ENCODE assay signal across 1 cellular context in genomic region chr7:149238051-149238450, GRCh38.
TF ChIP-seq lines count a peak whose summit lies in the region.

No MANE protein-coding gene starts in this region.

TF ChIP-seq in K562, 482 proteins besides CTCF, POLR2A, EP300 and RAD21:
- TF ChIP-seq ZSCAN32 (CRISPR knock-in tag; IDR thresholded peaks at IDR 0.05) (no peak), KLF13 (tag; IDR thresholded peaks at IDR 0.05; ENCODE audit: borderline replicate concordance, low read depth) (no peak), NELFE (IDR thresholded peaks at IDR 0.05; ENCODE audit: insufficient read depth, insufficient read length) (no peak), SNRNP70 (optimal IDR thresholded peaks at IDR 0.05; ENCODE audit: low read depth, low read length) (no peak), PTTG1 (tag; IDR thresholded peaks at IDR 0.05; ENCODE audit: low read depth) (no peak), DDX20 (tag; IDR thresholded peaks at IDR 0.05; ENCODE audit: low read depth) (no peak)
- TF ChIP-seq, protein P1, sequence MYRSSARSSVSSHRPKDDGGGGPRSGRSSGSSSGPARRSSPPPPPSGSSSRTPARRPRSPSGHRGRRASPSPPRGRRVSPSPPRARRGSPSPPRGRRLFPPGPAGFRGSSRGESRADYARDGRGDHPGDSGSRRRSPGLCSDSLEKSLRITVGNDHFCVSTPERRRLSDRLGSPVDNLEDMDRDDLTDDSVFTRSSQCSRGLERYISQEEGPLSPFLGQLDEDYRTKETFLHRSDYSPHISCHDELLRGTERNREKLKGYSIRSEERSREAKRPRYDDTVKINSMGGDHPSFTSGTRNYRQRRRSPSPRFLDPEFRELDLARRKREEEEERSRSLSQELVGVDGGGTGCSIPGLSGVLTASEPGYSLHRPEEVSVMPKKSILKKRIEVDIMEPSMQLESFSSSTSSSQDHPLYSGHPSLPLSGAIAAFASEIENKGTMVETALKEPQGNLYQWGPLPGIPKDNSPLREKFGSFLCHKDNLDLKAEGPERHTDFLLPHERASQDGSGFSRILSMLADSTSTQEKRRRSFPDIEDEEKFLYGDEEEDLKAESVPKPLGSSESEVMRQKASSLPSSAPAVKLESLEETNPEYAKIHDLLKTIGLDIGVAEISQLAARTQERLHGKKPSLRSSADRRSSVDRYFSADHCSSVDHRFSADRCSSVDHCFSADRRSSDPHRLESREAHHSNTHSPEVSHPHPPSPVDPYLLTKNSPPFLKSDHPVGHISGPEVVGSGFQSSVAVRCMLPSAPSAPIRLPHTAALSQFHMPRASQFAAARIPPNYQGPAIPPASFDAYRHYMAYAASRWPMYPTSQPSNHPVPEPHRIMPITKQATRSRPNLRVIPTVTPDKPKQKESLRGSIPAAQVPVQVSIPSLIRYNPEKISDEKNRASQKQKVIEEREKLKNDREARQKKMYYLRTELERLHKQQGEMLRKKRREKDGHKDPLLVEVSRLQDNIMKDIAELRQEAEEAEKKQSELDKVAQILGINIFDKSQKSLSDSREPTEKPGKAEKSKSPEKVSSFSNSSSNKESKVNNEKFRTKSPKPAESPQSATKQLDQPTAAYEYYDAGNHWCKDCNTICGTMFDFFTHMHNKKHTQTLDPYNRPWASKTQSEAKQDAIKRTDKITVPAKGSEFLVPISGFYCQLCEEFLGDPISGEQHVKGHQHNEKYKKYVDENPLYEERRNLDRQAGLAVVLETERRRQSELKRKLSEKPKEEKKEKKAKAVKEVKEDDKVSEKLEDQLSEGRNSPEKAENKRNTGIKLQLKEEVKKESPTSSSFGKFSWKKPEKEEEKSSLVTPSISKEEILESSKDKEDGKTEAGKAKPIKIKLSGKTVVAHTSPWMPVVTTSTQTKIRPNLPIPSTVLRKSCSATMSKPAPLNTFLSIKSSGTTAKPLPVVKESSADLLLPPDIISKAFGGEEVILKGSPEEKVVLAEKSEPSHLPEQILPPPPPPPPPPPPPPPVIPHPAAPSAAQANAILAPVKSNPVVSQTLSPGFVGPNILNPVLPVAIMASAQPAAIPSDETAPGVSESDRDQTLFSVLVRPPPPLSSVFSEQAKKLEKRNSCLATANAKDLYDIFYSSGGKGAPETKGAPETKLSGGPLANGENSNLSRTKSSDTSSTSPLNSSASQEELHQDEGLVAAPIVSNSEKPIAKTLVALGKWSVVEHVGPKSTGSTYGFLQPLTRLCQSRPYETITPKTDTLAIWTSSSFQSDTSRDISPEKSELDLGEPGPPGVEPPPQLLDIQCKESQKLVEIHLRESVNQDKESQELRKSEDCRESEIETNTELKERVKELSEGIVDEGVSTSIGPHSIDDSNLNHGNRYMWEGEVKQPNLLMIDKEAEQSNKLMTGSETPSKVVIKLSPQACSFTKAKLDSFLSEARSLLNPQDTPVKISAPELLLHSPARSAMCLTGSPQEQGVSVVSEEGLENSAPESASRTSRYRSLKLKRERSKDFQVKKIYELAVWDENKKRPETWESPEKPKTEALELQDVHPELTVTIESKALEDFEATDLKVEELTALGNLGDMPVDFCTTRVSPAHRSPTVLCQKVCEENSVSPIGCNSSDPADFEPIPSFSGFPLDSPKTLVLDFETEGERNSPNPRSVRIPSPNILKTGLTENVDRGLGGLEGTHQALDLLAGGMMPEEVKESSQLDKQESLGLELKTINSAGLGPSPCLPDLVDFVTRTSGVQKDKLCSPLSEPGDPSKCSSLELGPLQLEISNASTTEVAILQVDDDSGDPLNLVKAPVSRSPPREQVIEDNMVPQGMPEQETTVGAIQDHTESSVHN (IDR thresholded peaks at IDR 0.05; ENCODE audit: borderline replicate concordance in 1 of 2, low read depth in 1 of 2) = no peak
